ENCODE assay signal across 24 cellular contexts in genomic region chr6:39178804-39179203, GRCh38. TPM values are rescaled to one million over a fixed set of nuclear protein-coding genes. Genes with fewer than 3 reads are reported as not detected.
"Had no signal": no experiment of that assay in that cellular context is flagged by ENCODE, and none has a peak within 500 bp of the region (broad histone marks: within the 10 kb centered on the region; RNA-seq: fewer than 3 reads in every experiment).

No MANE protein-coding gene starts in this region.

- H3K9me3 ChIP-seq: gastrocnemius medialis, pancreas, testis had no signal

- H3K36me3 ChIP-seq: gastrocnemius medialis, lower lobe of right lung, pancreas, spleen, tibial artery, upper lobe of left lung had no signal

- FAIRE-seq: kidney, pancreas, urothelium cell line had no signal

- ATAC-seq: gastrocnemius medialis; left ventricle myocardium superior; lower lobe of right lung; natural killer cell; pancreas; stimulated activated memory B cell treated with anti-CD40 and anti-IgM and Interleukin-4, amounts not matched to agents 10 μg/mL and 1 μg/mL and 100 μg/mL, for 72 hours; stimulated activated naive CD8-positive, alpha-beta T cell treated with anti-CD3 and anti-CD28 coated beads, Interleukin-15, Interleukin-2, amounts not matched to agents 100 U/mL and 50 U/mL, for 24 hours had no signal

- H3K4me3 ChIP-seq: gastrocnemius medialis, lower lobe of right lung, pancreas, spleen, testis, tibial artery, upper lobe of left lung had no signal

- H3K27me3 ChIP-seq: gastrocnemius medialis, pancreas, spleen, testis, tibial artery, upper lobe of left lung had no signal

- H3K27ac ChIP-seq: gastrocnemius medialis, lower lobe of right lung, pancreas, spleen, testis, tibial artery, upper lobe of left lung had no signal

- DNase-seq: cerebellar nuclear complex; cortex of kidney; effector CD4-positive, alpha-beta T cell; foreskin fibroblast; gastrocnemius medialis; head of caudate nucleus; kidney; left ventricle myocardium superior; lower lobe of right lung; natural killer cell; occipital lobe; spleen; stimulated activated CD4-positive, alpha-beta T cell treated with anti-CD3 and anti-CD28 coated beads, Interleukin-4, amount 100 ng/mL, for 4 hours; stimulated activated naive CD8-positive, alpha-beta T cell treated with anti-CD3 and anti-CD28 coated beads, Interleukin-15, Interleukin-2, amounts not matched to agents 100 U/mL and 50 U/mL, for 24 hours; substantia nigra; testis; tibial artery; upper lobe of left lung had no signal

- H3K4me1 ChIP-seq: gastrocnemius medialis, lower lobe of right lung, pancreas, spleen, testis, tibial artery had no signal

RNA-seq across cellular contexts. Expression of gene KCNK5, which starts 50.5 kb away (rescaled TPM):
- total RNA-seq: dermis microvascular lymphatic vessel endothelial cell, glomerular endothelial cell had no signal
- polyA plus RNA-seq: neural cell had no signal
